In genomic region chr3:87691109-87691508, GRCh38 we compare ENCODE assay signal across 17 cellular contexts.
"Had no signal": no experiment of that assay in that cellular context is flagged by ENCODE, and none has a peak within 500 bp of the region (broad histone marks: within the 10 kb centered on the region; RNA-seq: fewer than 3 reads in every experiment).

No MANE protein-coding gene starts in this region.

- H3K4me3 ChIP-seq: tibial artery had no signal

- H3K9me3 Mint-ChIP-seq: nephron had no signal

- H3K27ac ChIP-seq: tibial artery had no signal

- H3K36me3 ChIP-seq: tibial artery had no signal

- H3K27me3 ChIP-seq: tibial artery had no signal

- DNase-seq: activated CD8-positive, alpha-beta memory T cell treated with anti-CD3 and anti-CD28 coated beads for 24 hours; activated CD8-positive, alpha-beta memory T cell treated with anti-CD3 and anti-CD28 coated beads, Interleukin-2, amount 50 U/mL, for 48 hours; activated effector memory CD4-positive, alpha-beta T cell treated with anti-CD3 and anti-CD28 coated beads, Interleukin-2, amount 50 U/mL, for 16 hours; activated naive CD4-positive, alpha-beta T cell treated with anti-CD3 and anti-CD28 coated beads, Interleukin-2, amount 50 U/mL, for 16 hours; activated T-cell treated with anti-CD3 and anti-CD28 coated beads, Interleukin-2, amount 50 U/mL, for 48 hours; aorta; effector CD8-positive, alpha-beta T cell; glutamatergic neuron; hippocampal formation; midbrain; stimulated activated CD4-positive, alpha-beta T cell treated with anti-CD3 and anti-CD28 coated beads, Interleukin-2, amount 100 ng/mL, for 24 hours; stimulated activated naive CD8-positive, alpha-beta T cell treated with anti-CD3 and anti-CD28 coated beads, Interleukin-15, Interleukin-2, amounts not matched to agents 100 U/mL and 50 U/mL, for 24 hours; substantia nigra; T-helper 1 cell; T-helper 9 cell; tibial artery had no signal

- H3K27ac Mint-ChIP-seq: nephron had no signal

- H3K9me3 ChIP-seq: tibial artery had no signal

- H3K4me1 ChIP-seq: tibial artery had no signal

- H3K4me3 Mint-ChIP-seq: nephron had no signal
